ENCODE assay signal across 24 cellular contexts in the genomic region with DNA sequence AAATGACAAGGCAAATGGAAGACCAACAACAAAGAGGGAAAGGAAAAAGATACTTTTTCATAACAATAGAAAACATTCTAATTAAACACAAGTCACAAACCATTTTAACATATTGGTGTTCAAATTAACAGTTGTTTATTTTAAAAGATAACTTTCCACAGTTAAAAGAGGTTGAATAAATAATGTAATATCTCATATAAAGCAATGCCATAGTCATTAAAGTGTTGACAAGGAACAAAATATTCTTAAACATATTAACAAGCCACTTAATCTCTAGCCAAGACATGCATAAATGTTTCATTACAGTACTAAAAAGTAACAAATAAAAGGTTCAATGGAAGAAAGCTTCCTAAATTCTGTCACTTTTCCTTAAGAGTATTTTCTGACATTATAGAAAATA.
"Had no signal": no experiment of that assay in that cellular context is flagged by ENCODE, and none has a peak within 500 bp of the region (broad histone marks: within the 10 kb centered on the region; RNA-seq: fewer than 3 reads in every experiment).

No MANE protein-coding gene starts in this region.

- H3K9me3 ChIP-seq: breast epithelium, mucosa of descending colon, psoas muscle, sigmoid colon, tibial nerve had no signal

- DNase-seq: activated CD4-positive, alpha-beta T cell treated with anti-CD3 and anti-CD28 coated beads, Interleukin-2, amount 10 ng/mL, durations not matched to agents 24 days and 14 days; activated CD4-positive, CD25-positive, alpha-beta regulatory T cell treated with anti-CD3 and anti-CD28 coated beads, Interleukin-2, amount 50 U/mL, for 72 hours; activated CD8-positive, alpha-beta T cell treated with anti-CD3 and anti-CD28 coated beads for 36 hours; activated gamma-delta T cell treated with Interleukin-2 at 50 U/mL for 16 hours; activated naive CD4-positive, alpha-beta T cell treated with anti-CD3 and anti-CD28 coated beads, Interleukin-2, amount 50 U/mL, for 16 hours; activated naive CD8-positive, alpha-beta T cell treated with anti-CD3 and anti-CD28 coated beads, Interleukin-2, amount 50 U/mL, for 24 hours; activated T-cell treated with anti-CD3 and anti-CD28 coated beads, Interleukin-2, amount 50 U/mL, for 4 hours; central memory CD4-positive, alpha-beta T cell; effector memory CD4-positive, alpha-beta T cell; left cardiac atrium; left ventricle myocardium superior; mucosa of descending colon; psoas muscle; sigmoid colon; stimulated activated CD4-positive, alpha-beta T cell treated with anti-CD3 and anti-CD28 coated beads, Interleukin-1b, Interleukin-23, amount 100 ng/mL, for 48 hours; stimulated activated CD4-positive, alpha-beta T cell treated with anti-CD3 and anti-CD28 coated beads, Interleukin-4, amount 100 ng/mL, for 4 hours; stimulated activated naive B cell treated with anti-CD40 and anti-IgM and Interleukin-4, amounts not matched to agents 10 μg/mL and 1 μg/mL and 100 μg/mL, for 72 hours; WERI-Rb-1 had no signal

- H3K27ac Mint-ChIP-seq: activated CD4-positive, alpha-beta T cell treated with anti-CD3 and anti-CD28 coated beads, Interleukin-2, amount 10 ng/mL, durations not matched to agents 24 days and 14 days; activated CD8-positive, alpha-beta T cell treated with anti-CD3 and anti-CD28 coated beads for 36 hours; activated naive CD8-positive, alpha-beta T cell treated with anti-CD3 and anti-CD28 coated beads, Interleukin-2, amount 50 U/mL, for 24 hours; activated T-helper 17 cell treated with anti-CD3 and anti-CD28 coated beads, Interleukin-2, amount 50 U/mL, for 72 hours; natural killer cell treated with Interleukin-12 subunit alpha and Interleukin-12 subunit beta and Interleukin-15 and Interleukin-18, amount 100 ng/mL, for 72 hours; stimulated activated naive B cell treated with anti-CD40 and anti-IgM and Interleukin-4, amounts not matched to agents 10 μg/mL and 1 μg/mL and 100 μg/mL, for 72 hours had no signal

- H3K36me3 ChIP-seq: breast epithelium, sigmoid colon, tibial nerve, WERI-Rb-1 had no signal

- H3K27ac ChIP-seq: breast epithelium, psoas muscle, sigmoid colon, tibial nerve, WERI-Rb-1 had no signal

- H3K9me3 Mint-ChIP-seq: activated CD4-positive, alpha-beta T cell treated with anti-CD3 and anti-CD28 coated beads, Interleukin-2, amount 10 ng/mL, durations not matched to agents 24 days and 14 days; activated CD8-positive, alpha-beta T cell treated with anti-CD3 and anti-CD28 coated beads for 36 hours; activated naive CD8-positive, alpha-beta T cell treated with anti-CD3 and anti-CD28 coated beads, Interleukin-2, amount 50 U/mL, for 24 hours; activated T-cell treated with anti-CD3 and anti-CD28 coated beads, Interleukin-2, amount 50 U/mL, for 4 hours; activated T-helper 17 cell treated with anti-CD3 and anti-CD28 coated beads, Interleukin-2, amount 50 U/mL, for 72 hours; natural killer cell treated with Interleukin-12 subunit alpha and Interleukin-12 subunit beta and Interleukin-15 and Interleukin-18, amount 100 ng/mL, for 72 hours had no signal

- H3K4me3 ChIP-seq: breast epithelium, mucosa of descending colon, psoas muscle, sigmoid colon, smooth muscle cell, tibial nerve had no signal

- H3K4me1 ChIP-seq: breast epithelium, tibial nerve had no signal

- H3K4me3 Mint-ChIP-seq: activated CD4-positive, alpha-beta T cell treated with anti-CD3 and anti-CD28 coated beads, Interleukin-2, amount 10 ng/mL, durations not matched to agents 24 days and 14 days; activated CD8-positive, alpha-beta T cell treated with anti-CD3 and anti-CD28 coated beads for 36 hours; activated naive CD8-positive, alpha-beta T cell treated with anti-CD3 and anti-CD28 coated beads, Interleukin-2, amount 50 U/mL, for 24 hours; activated T-cell treated with anti-CD3 and anti-CD28 coated beads, Interleukin-2, amount 50 U/mL, for 4 hours; activated T-helper 17 cell treated with anti-CD3 and anti-CD28 coated beads, Interleukin-2, amount 50 U/mL, for 72 hours; natural killer cell treated with Interleukin-12 subunit alpha and Interleukin-12 subunit beta and Interleukin-15 and Interleukin-18, amount 100 ng/mL, for 72 hours; stimulated activated naive B cell treated with anti-CD40 and anti-IgM and Interleukin-4, amounts not matched to agents 10 μg/mL and 1 μg/mL and 100 μg/mL, for 72 hours had no signal

- H3K27me3 Mint-ChIP-seq: activated CD4-positive, alpha-beta T cell treated with anti-CD3 and anti-CD28 coated beads, Interleukin-2, amount 10 ng/mL, durations not matched to agents 24 days and 14 days; activated CD8-positive, alpha-beta T cell treated with anti-CD3 and anti-CD28 coated beads for 36 hours; activated naive CD8-positive, alpha-beta T cell treated with anti-CD3 and anti-CD28 coated beads, Interleukin-2, amount 50 U/mL, for 24 hours; activated T-helper 17 cell treated with anti-CD3 and anti-CD28 coated beads, Interleukin-2, amount 50 U/mL, for 72 hours; natural killer cell treated with Interleukin-12 subunit alpha and Interleukin-12 subunit beta and Interleukin-15 and Interleukin-18, amount 100 ng/mL, for 72 hours; stimulated activated naive B cell treated with anti-CD40 and anti-IgM and Interleukin-4, amounts not matched to agents 10 μg/mL and 1 μg/mL and 100 μg/mL, for 72 hours had no signal

- ATAC-seq: activated CD8-positive, alpha-beta T cell treated with anti-CD3 and anti-CD28 coated beads for 36 hours; activated naive CD8-positive, alpha-beta T cell treated with anti-CD3 and anti-CD28 coated beads, Interleukin-2, amount 50 U/mL, for 24 hours; activated T-cell treated with anti-CD3 and anti-CD28 coated beads, Interleukin-2, amount 50 U/mL, for 4 hours; activated T-helper 17 cell treated with anti-CD3 and anti-CD28 coated beads, Interleukin-2, amount 50 U/mL, for 72 hours; left cardiac atrium; left ventricle myocardium superior; mucosa of descending colon; natural killer cell treated with Interleukin-12 subunit alpha and Interleukin-12 subunit beta and Interleukin-15 and Interleukin-18, amount 100 ng/mL, for 72 hours; psoas muscle; stimulated activated naive B cell treated with anti-CD40 and anti-IgM and Interleukin-4, amounts not matched to agents 10 μg/mL and 1 μg/mL and 100 μg/mL, for 72 hours had no signal

- FAIRE-seq: keratinocyte had no signal

- H3K27me3 ChIP-seq: breast epithelium, sigmoid colon, tibial nerve had no signal
